19 cellular contexts compared by ENCODE assay signal in genomic region chr17:6098050-6098449, GRCh38. TPM values are rescaled to one million over a fixed set of nuclear protein-coding genes. Genes with fewer than 3 reads are reported as not detected.
A peak's percentile ranks its signal among the peaks of the same experiment; 100 is the strongest.
DNase-seq lines count a peak whose midpoint lies in the region; ATAC-seq and TF ChIP-seq lines count a peak whose summit lies in the region.
"Had no signal": no experiment of that assay in that cellular context is flagged by ENCODE, and none has a peak within 500 bp of the region (broad histone marks: within the 10 kb centered on the region; RNA-seq: fewer than 3 reads in every experiment).

No MANE protein-coding gene starts in this region.

- H3K4me3 Mint-ChIP-seq in WTC11: no peak overlapping the region
- H3K4me3 Mint-ChIP-seq: IgD-negative memory B cell had no signal

- no peaks in the 10 kb centered on the region for H3K9me3 ChIP-seq in psoas muscle
- H3K9me3 ChIP-seq: BLaER1 had no signal

- H3K4me3 ChIP-seq in psoas muscle: no peak overlapping the region
- H3K4me3 ChIP-seq: BLaER1 had no signal

- H3K4me1 ChIP-seq in psoas muscle: peaks cover 19% of the 10 kb centered on the region

- no peaks in the 10 kb centered on the region for H3K27me3 Mint-ChIP-seq in WTC11 (ENCODE audit: low read depth)

- H3K9me3 Mint-ChIP-seq in WTC11: no peaks in the 10 kb centered on the region
- H3K9me3 Mint-ChIP-seq: CD8-positive, alpha-beta memory T cell; IgD-negative memory B cell had no signal

- H3K27me3 ChIP-seq in psoas muscle (ENCODE audit: insufficient read depth in 3 of 3, low read length in 2 of 3): no peaks in the 10 kb centered on the region
- H3K27me3 ChIP-seq: BLaER1 had no signal

- ATAC-seq in WTC11: no peak
- ATAC-seq in psoas muscle: peak in 2 of 4 donors; percentile 43 to 67
- ATAC-seq: HCT116, PC-3 had no signal

- H3K36me3 ChIP-seq in psoas muscle (ENCODE audit: insufficient read depth in 1 of 2, low read depth in 1 of 2): no peaks in the 10 kb centered on the region
- H3K36me3 ChIP-seq: BLaER1 had no signal

- CTCF ChIA-PET in WTC11 (lab: Charles Lee): interaction anchor here (1.0 kb wide), 1 partner anchor 304 kb away, joined by 3 read pairs; no protein-coding TSS in a partner anchor

- POLR2A ChIA-PET in WTC11 (lab: Charles Lee): interaction anchor here (0.6 kb wide), 1 partner anchor 1770 kb away, joined by 3 read pairs; no protein-coding TSS in a partner anchor

- DNase-seq in DMS79 treated with DMSO at 0.1 percent for 48 hours (lab: John Stamatoyannopoulos, UW): peak; percentile 81
- no peak for DNase-seq in DMS79 (lab: John Stamatoyannopoulos, UW)
- no peak for DNase-seq in WTC11 (ENCODE audit: low spot score)
- peak; percentile 15 for DNase-seq in fibroblast of peridontal ligament (ENCODE audit: extremely low read depth)
- no peak for DNase-seq in psoas muscle
- no peak for DNase-seq in SKM-1 (lab: John Stamatoyannopoulos, UW; ENCODE audit: unreplicated experiment)
- DNase-seq in NCI-H146 (lab: John Stamatoyannopoulos, UW): no peak
- DNase-seq in stimulated activated CD4-positive, alpha-beta T cell treated with anti-CD3 and anti-CD28 coated beads, Interleukin-1b, Interleukin-23, amount 100 ng/mL, for 48 hours: no peak
- DNase-seq: 8988T; CD8-positive, alpha-beta memory T cell; MV-4-11; NCI-H1436 treated with DMSO at 0.1 percent for 48 hours; NCI-H2081 treated with DMSO at 0.1 percent for 48 hours; NCI-H69; PC-3 had no signal

- H3K27ac Mint-ChIP-seq in WTC11: peak overlapping the region; percentile 96; the same call in 1 of the 2 replicates
- H3K27ac Mint-ChIP-seq: CD8-positive, alpha-beta memory T cell; IgD-negative memory B cell had no signal

- peaks cover 60% of the 10 kb centered on the region for H3K4me1 Mint-ChIP-seq in WTC11
- H3K4me1 Mint-ChIP-seq: CD8-positive, alpha-beta memory T cell; IgD-negative memory B cell had no signal

- peak overlapping the region; percentile 41 for H3K27ac ChIP-seq in psoas muscle
- H3K27ac ChIP-seq: BLaER1 had no signal

- H3K36me3 Mint-ChIP-seq in WTC11: peaks cover 57% of the 10 kb centered on the region
- H3K36me3 Mint-ChIP-seq: CD8-positive, alpha-beta memory T cell had no signal

- WGBS in psoas muscle, 3 donors: 18 to 28% (median 21%) methylated on average over 3 of the region's 3 CpGs

- intact Hi-C loops in psoas muscle (cut with DNase I): no loop called here

- no peak for TF ChIP-seq CTCF in WTC11 (IDR thresholded peaks at IDR 0.05)
- no peak for TF ChIP-seq CTCF in psoas muscle (IDR thresholded peaks at IDR 0.05)

TF ChIP-seq in WTC11, 78 proteins besides CTCF, POLR2A, EP300 and RAD21:
- TF ChIP-seq ATF3 (CRISPR knock-in tag; conservative IDR thresholded peaks at IDR 0.05): no peak
- TF ChIP-seq ESRRA (CRISPR knock-in tag; IDR thresholded peaks at IDR 0.05; ENCODE audit: borderline replicate concordance): no peak
- TF ChIP-seq SOX15 (CRISPR knock-in tag; IDR thresholded peaks at IDR 0.05): no peak
- no peak for TF ChIP-seq ATF1 (CRISPR knock-in tag; IDR thresholded peaks at IDR 0.05)
- no peak for TF ChIP-seq PRDM15 (CRISPR knock-in tag; IDR thresholded peaks at IDR 0.05)
- TF ChIP-seq PRRX2 (CRISPR knock-in tag; IDR thresholded peaks at IDR 0.05): no peak
- no peak for TF ChIP-seq ATF2 (CRISPR knock-in tag; IDR thresholded peaks at IDR 0.05; ENCODE audit: borderline replicate concordance, low read depth)
- no peak for TF ChIP-seq SMAD4 (CRISPR knock-in tag; IDR thresholded peaks at IDR 0.05)
- no peak for TF ChIP-seq ZNF121 (CRISPR knock-in tag; IDR thresholded peaks at IDR 0.05)
- TF ChIP-seq E2F1 (CRISPR knock-in tag; IDR thresholded peaks at IDR 0.05): no peak
- no peak for TF ChIP-seq NR2C2 (CRISPR knock-in tag; IDR thresholded peaks at IDR 0.05)

RNA-seq across cellular contexts. Expression of gene WSCD1, which starts 27.9 kb away (rescaled TPM):
- total RNA-seq in WTC11 (2021) (57.5 to 80.2 TPM (median 71.9 TPM) in 3 replicates), psoas muscle (10 to 100 TPM in 3 of 4 donors, 1 to 10 TPM in 1; 5.2 to 17.5 (median 11.5) TPM)
- 1 to 10 TPM; 4.1 to 7.1 (median 6.2) TPM for polyA plus RNA-seq in psoas muscle
- total RNA-seq: HT-29 had no signal
- polyA plus RNA-seq: CD8-positive, alpha-beta memory T cell; IgD-negative memory B cell had no signal

Comparison
In these comparisons a context has a peak if more than half of its experiments do, and no peak if none do; other contexts are left out.
1. DNase-seq: peak in DMS79 treated with DMSO at 0.1 percent for 48 hours (single experiment) and fibroblast of peridontal ligament (single experiment); none in DMS79 (single experiment), WTC11 (single experiment), psoas muscle (0 of 2), SKM-1 (single experiment), NCI-H146 (single experiment) and stimulated activated CD4-positive, alpha-beta T cell treated with anti-CD3 and anti-CD28 coated beads, Interleukin-1b, Interleukin-23, amount 100 ng/mL, for 48 hours (single experiment).